Comparison of ENCODE assay signal across 8 cellular contexts in the genomic region with DNA sequence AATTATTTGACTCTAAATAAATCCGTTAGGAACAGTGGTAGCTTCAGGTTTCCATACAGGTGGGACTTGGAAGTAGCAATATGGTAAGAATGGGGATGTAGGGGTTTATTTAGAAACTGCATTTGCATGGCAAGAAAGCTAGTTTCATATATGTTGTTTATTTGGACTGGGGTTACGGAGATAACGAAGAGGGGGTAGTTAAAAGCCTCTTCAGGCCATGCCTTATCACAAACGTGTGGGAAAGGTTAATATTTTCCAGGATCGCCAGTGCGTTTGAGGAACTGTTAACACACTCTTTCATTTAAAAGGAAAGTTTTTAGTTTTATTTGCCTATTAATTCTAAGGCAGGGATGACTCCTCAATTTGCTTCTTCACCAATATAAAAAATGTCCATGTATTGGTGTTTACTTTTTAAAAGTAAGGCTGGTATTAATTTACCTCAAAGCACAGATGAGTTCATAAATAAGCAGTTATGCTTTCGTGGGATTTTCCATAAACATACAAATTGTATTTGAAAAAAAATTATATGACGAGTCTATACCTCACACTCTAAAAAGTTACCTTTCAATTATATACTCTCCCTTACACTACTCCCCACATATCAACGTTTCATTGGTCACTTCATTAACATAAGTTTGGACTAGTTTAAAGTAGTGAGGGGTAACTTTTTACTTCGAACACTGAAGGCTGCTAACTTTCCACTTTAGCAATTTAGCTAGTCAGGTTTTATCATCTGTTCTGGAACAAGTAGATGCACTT. TPM values are rescaled to one million over a fixed set of nuclear protein-coding genes. Genes with fewer than 3 reads are reported as not detected.
DNase-seq lines count a peak whose midpoint lies in the region; ATAC-seq and TF ChIP-seq lines count a peak whose summit lies in the region.

No MANE protein-coding gene starts in this region.

- peaks cover 16% of the 10 kb centered on the region; the same call in 1 of the 2 replicates for H4K20me1 ChIP-seq in Karpas-422 (ENCODE audit: insufficient read depth, low read depth, low read length)

- H3K9me2 ChIP-seq in Karpas-422 (replicated peaks; ENCODE audit: insufficient read depth, low read length), result no peaks in the 10 kb centered on the region

- peak overlapping the region; percentile 92 for H3K4me3 ChIP-seq in CD4-positive, CD25-positive, alpha-beta regulatory T cell (ENCODE audit: low read depth, low read length)
- H3K4me3 ChIP-seq in Karpas-422 (ENCODE audit: low read length) (peak overlapping the region; percentile 98), duodenal mucosa (ENCODE audit: low read depth in 1 of 2, low read length in 2 of 2) (peak overlapping the region; percentile 71 to 99)

- DNase-seq in CD4-positive, CD25-positive, alpha-beta regulatory T cell, result no peak
- DNase-seq in Karpas-422 (no peak), NCI-H1436 (lab: John Stamatoyannopoulos, UW) (no peak), NOMO-1 (lab: John Stamatoyannopoulos, UW; ENCODE audit: unreplicated experiment in 2 of 2) (no peak)
- no peak for DNase-seq in stimulated activated CD4-positive, alpha-beta T cell treated with anti-CD3 and anti-CD28 coated beads, Interleukin-4, amount 100 ng/mL, for 24 hours

- peaks cover 14 to 57% (median 43%) of the 10 kb centered on the region in 4 donors for H3K4me1 Mint-ChIP-seq in CD4-positive, CD25-positive, alpha-beta regulatory T cell
- peaks cover 12% of the 10 kb centered on the region for H3K4me1 Mint-ChIP-seq in nephron

- no peak for ATAC-seq in CD4-positive, CD25-positive, alpha-beta regulatory T cell (ENCODE audit: low read depth in 2 of 2)
- no peak for ATAC-seq in GM19397 (IDR thresholded peaks at IDR 0.05; ENCODE audit: unreplicated experiment)

- no peaks in the 10 kb centered on the region for H3K27me3 ChIP-seq in CD4-positive, CD25-positive, alpha-beta regulatory T cell (ENCODE audit: control insufficient read depth, insufficient read depth, low read length)
- no peaks in the 10 kb centered on the region for H3K27me3 ChIP-seq in Karpas-422 (ENCODE audit: low read length)
- no peaks in the 10 kb centered on the region for H3K27me3 ChIP-seq in duodenal mucosa (ENCODE audit: control insufficient read depth in 1 of 2, insufficient read depth in 2 of 2, low read length in 2 of 2)

- H3K27ac ChIP-seq in CD4-positive, CD25-positive, alpha-beta regulatory T cell (ENCODE audit: insufficient read depth, low read length, poor library complexity, severe bottlenecking), result peak overlapping the region; percentile 92
- peak overlapping the region; percentile 13; the same call in 1 of the 2 replicates for H3K27ac ChIP-seq in Karpas-422 (ENCODE audit: low read length)
- peak overlapping the region; percentile 88 for H3K27ac ChIP-seq in duodenal mucosa (ENCODE audit: low read depth, low read length)

- peak overlapping the region; percentile 93 for H3K4me2 ChIP-seq in Karpas-422 (ENCODE audit: low read depth, low read length, poor library complexity, severe bottlenecking)

- TF ChIP-seq CTCF in nephron (IDR thresholded peaks at IDR 0.05; ENCODE audit: unreplicated experiment in 3 of 3), result no peak

- peaks cover 69% of the 10 kb centered on the region for H3K79me2 ChIP-seq in Karpas-422 (ENCODE audit: low read length)

- H3K9ac ChIP-seq in Karpas-422 (ENCODE audit: low read length) (peak overlapping the region; percentile 77), duodenal mucosa (ENCODE audit: low read depth in 1 of 2, low read length in 2 of 2) (peak overlapping the region; percentile 35 to 98)

- H3K4me3 Mint-ChIP-seq in CD4-positive, CD25-positive, alpha-beta regulatory T cell, result peak overlapping the region; percentile 97 to 100 (median 100)
- H3K4me3 Mint-ChIP-seq in nephron, result peak overlapping the region; percentile 95 to 98 (median 98)

- H3K36me3 Mint-ChIP-seq in CD4-positive, CD25-positive, alpha-beta regulatory T cell, result peaks cover 23% of the 10 kb centered on the region
- H3K36me3 Mint-ChIP-seq in nephron (ENCODE audit: low read depth), result peaks cover 34% of the 10 kb centered on the region

- no peaks in the 10 kb centered on the region for H3K9me3 ChIP-seq in CD4-positive, CD25-positive, alpha-beta regulatory T cell (ENCODE audit: control insufficient read depth in 2 of 2, low read length in 2 of 2)
- H3K9me3 ChIP-seq in Karpas-422 (ENCODE audit: low read length), result no peaks in the 10 kb centered on the region
- no peaks in the 10 kb centered on the region for H3K9me3 ChIP-seq in duodenal mucosa (ENCODE audit: control insufficient read depth in 1 of 2, low read length in 2 of 2)

- no peaks in the 10 kb centered on the region for H3K27me3 Mint-ChIP-seq in CD4-positive, CD25-positive, alpha-beta regulatory T cell
- no peaks in the 10 kb centered on the region for H3K27me3 Mint-ChIP-seq in nephron (ENCODE audit: low read depth)

- peaks cover 27% of the 10 kb centered on the region for H3K4me1 ChIP-seq in CD4-positive, CD25-positive, alpha-beta regulatory T cell (ENCODE audit: control insufficient read depth, insufficient read depth, low read length, poor library complexity, severe bottlenecking)
- H3K4me1 ChIP-seq in Karpas-422 (ENCODE audit: low read length) (peaks cover 23% of the 10 kb centered on the region), duodenal mucosa (ENCODE audit: control insufficient read depth in 1 of 2, insufficient read depth in 2 of 2, low read length in 2 of 2) (peaks cover 16 to 17% of the 10 kb centered on the region in 2 donors)

- H3K36me3 ChIP-seq in CD4-positive, CD25-positive, alpha-beta regulatory T cell (ENCODE audit: control insufficient read depth, insufficient read depth, low read length), result peaks cover 21% of the 10 kb centered on the region
- peaks cover 9% of the 10 kb centered on the region; the same call in 1 of the 2 replicates for H3K36me3 ChIP-seq in Karpas-422 (ENCODE audit: insufficient read depth, low read length)
- H3K36me3 ChIP-seq in duodenal mucosa (ENCODE audit: control insufficient read depth in 1 of 2, insufficient read depth in 2 of 2, low read length in 2 of 2), result peaks cover 0 to under 1% of the 10 kb centered on the region in 2 donors

- peak overlapping the region; percentile 63 to 99 (median 99) for H3K27ac Mint-ChIP-seq in CD4-positive, CD25-positive, alpha-beta regulatory T cell
- H3K27ac Mint-ChIP-seq in nephron, result peak overlapping the region; percentile 75 to 92 (median 89)

- H2AFZ ChIP-seq in Karpas-422 (ENCODE audit: low read length), result peak overlapping the region; percentile 45

- no peaks in the 10 kb centered on the region for H3K9me3 Mint-ChIP-seq in CD4-positive, CD25-positive, alpha-beta regulatory T cell
- no peaks in the 10 kb centered on the region for H3K9me3 Mint-ChIP-seq in nephron

RNA-seq across cellular contexts. Expression of gene RAB2B, which starts 0.8 kb away (rescaled TPM):
- total RNA-seq in CD4-positive, CD25-positive, alpha-beta regulatory T cell, result 32.6 TPM
- 10 to 100 TPM; 12.1 to 19.8 (median 14.8) TPM for polyA plus RNA-seq in CD4-positive, CD25-positive, alpha-beta regulatory T cell
- total RNA-seq in Karpas-422 (2014; rRNA removed; shearing (Covaris generic); ENCODE audit: low replicate concordance), result 37.6 and 40.3 TPM in 2 replicates

RNA-seq across cellular contexts. Expression of gene TOX4, which starts 1.0 kb away (rescaled TPM):
- 128 TPM for total RNA-seq in CD4-positive, CD25-positive, alpha-beta regulatory T cell
- 100 to 1,000 TPM in 1 of 4 donors, 10 to 100 TPM in 3; 90.0 to 114 (median 95.4) TPM for polyA plus RNA-seq in CD4-positive, CD25-positive, alpha-beta regulatory T cell
- total RNA-seq in Karpas-422 (2014; rRNA removed; shearing (Covaris generic); ENCODE audit: low replicate concordance), result 32.3 and 56.7 TPM in 2 replicates

RNA-seq across cellular contexts. Expression of gene CHD8, which starts 20.0 kb away (rescaled TPM):
- 142 TPM for total RNA-seq in CD4-positive, CD25-positive, alpha-beta regulatory T cell
- polyA plus RNA-seq in CD4-positive, CD25-positive, alpha-beta regulatory T cell, result 10 to 100 TPM; 15.3 to 30.9 (median 20.9) TPM
- 152 and 158 TPM in 2 replicates for total RNA-seq in Karpas-422 (2014; rRNA removed; shearing (Covaris generic); ENCODE audit: low replicate concordance)

RNA-seq across cellular contexts. Expression of gene METTL3, which starts 35.2 kb away (rescaled TPM):
- total RNA-seq in CD4-positive, CD25-positive, alpha-beta regulatory T cell, result 59.0 TPM
- polyA plus RNA-seq in CD4-positive, CD25-positive, alpha-beta regulatory T cell, result 10 to 100 TPM; 20.6 to 32.6 (median 23.9) TPM
- total RNA-seq in Karpas-422 (2014; rRNA removed; shearing (Covaris generic); ENCODE audit: low replicate concordance), result 83.1 and 105 TPM in 2 replicates

RNA-seq across cellular contexts. Expression of gene SALL2, which starts 50.2 kb away (rescaled TPM):
- total RNA-seq in CD4-positive, CD25-positive, alpha-beta regulatory T cell, result 2.8 TPM
- polyA plus RNA-seq in CD4-positive, CD25-positive, alpha-beta regulatory T cell, result 1 to 10 TPM in 3 of 4 donors, under 1 TPM in 1; 0.73 to 2.1 (median 1.9) TPM
- not detected in 2 replicates for total RNA-seq in Karpas-422 (2014; rRNA removed; shearing (Covaris generic); ENCODE audit: low replicate concordance)

Comparison
In these comparisons a context has a peak if more than half of its experiments do, and no peak if none do; other contexts are left out.
1. H3K27ac ChIP-seq: peak in every context shown above with its lines; median percentile 92 in CD4-positive, CD25-positive, alpha-beta regulatory T cell; 88 in duodenal mucosa; 13 in Karpas-422.